In the genomic region with DNA sequence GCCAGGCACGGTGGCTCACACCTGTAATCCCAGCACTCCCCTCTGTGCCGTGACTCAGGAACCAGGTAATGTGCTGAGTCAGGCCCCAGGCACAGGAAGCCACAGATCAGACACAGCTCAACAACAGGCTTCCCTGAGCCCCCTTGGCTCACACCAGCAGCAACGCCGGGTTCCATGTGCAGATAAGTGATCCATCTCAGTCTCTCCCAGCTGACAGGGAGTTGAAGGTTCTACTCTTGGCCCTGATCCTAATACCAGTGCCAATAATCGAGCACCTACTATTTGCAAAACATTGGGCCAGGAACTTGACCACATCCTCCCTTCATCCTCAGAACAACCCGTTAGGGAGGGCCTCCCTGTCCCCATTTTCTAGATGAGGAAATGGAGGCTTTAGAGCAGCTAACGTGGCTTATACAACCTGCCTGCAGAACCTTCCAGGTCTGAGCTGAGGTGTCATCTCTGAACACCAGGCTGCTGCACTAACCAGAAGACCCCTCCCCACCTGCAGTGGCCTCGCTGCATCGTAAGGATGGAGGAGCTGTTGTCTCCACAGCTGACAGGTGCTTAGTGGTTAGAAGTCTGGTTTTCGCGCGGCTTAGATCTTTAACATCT, we compare ENCODE assay signal across 1 cellular context.
TF ChIP-seq lines count a peak whose summit lies in the region.

No MANE protein-coding gene starts in this region.

TF ChIP-seq in HEK293, 187 proteins besides CTCF, POLR2A, EP300 and RAD21 (continued from another document):
- TF ChIP-seq ZNF19 (tag by site-specific recombination; IDR thresholded peaks at IDR 0.05; ENCODE audit: low read depth) (no peak), SP2 (tag by site-specific recombination; IDR thresholded peaks at IDR 0.05) (no peak)
